Comparison of ENCODE assay signal across 26 cellular contexts in genomic region chr1:8892026-8892425, GRCh38. TPM values are rescaled to one million over a fixed set of nuclear protein-coding genes. Genes with fewer than 3 reads are reported as not detected.
"Had no signal": no experiment of that assay in that cellular context is flagged by ENCODE, and none has a peak within 500 bp of the region (broad histone marks: within the 10 kb centered on the region; RNA-seq: fewer than 3 reads in every experiment).

No MANE protein-coding gene starts in this region.

- H3K9me3 Mint-ChIP-seq: activated CD4-positive, alpha-beta memory T cell treated with anti-CD3 and anti-CD28 coated beads for 36 hours; activated naive CD4-positive, alpha-beta T cell treated with anti-CD3 and anti-CD28 coated beads, Interleukin-2, amount 50 U/mL, for 72 hours; activated T-helper 1 cell treated with anti-CD3 and anti-CD28 coated beads, Interleukin-12 subunit alpha, Interleukin-12 subunit beta, Interleukin-2, Interleukin-4 antibody, amounts not matched to agents 30 ng/mL and 10 ng/mL and 1 ng/mL, durations not matched to agents 14 hours and 24 hours and 36 hours; dendritic cell treated with granulocyte-macrophage colony-stimulating factor and Interleukin-4, amounts not matched to agents 40 ng/mL and 50 ng/mL, for 4 days; nephron progenitor cell; WTC11 had no signal

- H3K27ac Mint-ChIP-seq: activated CD4-positive, alpha-beta memory T cell treated with anti-CD3 and anti-CD28 coated beads for 36 hours; activated CD4-positive, alpha-beta T cell treated with anti-CD3 and anti-CD28 coated beads for 36 hours; activated naive CD4-positive, alpha-beta T cell treated with anti-CD3 and anti-CD28 coated beads, Interleukin-2, amount 50 U/mL, for 72 hours; activated T-helper 1 cell treated with anti-CD3 and anti-CD28 coated beads, Interleukin-12 subunit alpha, Interleukin-12 subunit beta, Interleukin-2, Interleukin-4 antibody, amounts not matched to agents 30 ng/mL and 10 ng/mL and 1 ng/mL, durations not matched to agents 14 hours and 24 hours and 36 hours; dendritic cell treated with granulocyte-macrophage colony-stimulating factor and Interleukin-4, amounts not matched to agents 40 ng/mL and 50 ng/mL, for 4 days; nephron progenitor cell; WTC11 had no signal

- DNase-seq: activated CD4-positive, alpha-beta memory T cell treated with anti-CD3 and anti-CD28 coated beads for 36 hours; activated CD4-positive, alpha-beta T cell treated with anti-CD3 and anti-CD28 coated beads for 36 hours; activated gamma-delta T cell treated with Interleukin-2 at 50 U/mL for 16 hours; activated T-cell treated with anti-CD3 and anti-CD28 coated beads for 4 hours; adrenal gland; effector CD8-positive, alpha-beta T cell; esophagus squamous epithelium; left colon; lower lobe of right lung; midbrain; nephron progenitor cell; occipital lobe; stimulated activated naive CD8-positive, alpha-beta T cell treated with anti-CD3 and anti-CD28 coated beads, Interleukin-15, Interleukin-2, amounts not matched to agents 100 U/mL and 50 U/mL, for 24 hours; substantia nigra; tibial artery had no signal

- H3K4me3 ChIP-seq: adrenal gland, esophagus squamous epithelium, lower lobe of right lung, right atrium auricular region, skin epidermis, tibial artery had no signal

- H3K27ac ChIP-seq: adrenal gland, lower lobe of right lung, right atrium auricular region, skin epidermis had no signal

- H3K36me3 ChIP-seq: adrenal gland, esophagus squamous epithelium, lower lobe of right lung, right atrium auricular region, tibial artery had no signal

- H3K9me3 ChIP-seq: adrenal gland, esophagus squamous epithelium, lower lobe of right lung, right atrium auricular region, tibial artery had no signal

- H3K27me3 Mint-ChIP-seq: activated CD4-positive, alpha-beta memory T cell treated with anti-CD3 and anti-CD28 coated beads for 36 hours; activated CD4-positive, alpha-beta T cell treated with anti-CD3 and anti-CD28 coated beads for 36 hours; dendritic cell treated with granulocyte-macrophage colony-stimulating factor and Interleukin-4, amounts not matched to agents 40 ng/mL and 50 ng/mL, for 4 days had no signal

- ATAC-seq: activated CD4-positive, alpha-beta T cell treated with anti-CD3 and anti-CD28 coated beads for 36 hours; activated naive CD4-positive, alpha-beta T cell treated with anti-CD3 and anti-CD28 coated beads, Interleukin-2, amount 50 U/mL, for 72 hours; left colon; lower lobe of right lung; stimulated activated naive CD8-positive, alpha-beta T cell treated with anti-CD3 and anti-CD28 coated beads, Interleukin-15, Interleukin-2, amounts not matched to agents 100 U/mL and 50 U/mL, for 24 hours; WTC11 had no signal

- FAIRE-seq: islet of Langerhans, urothelium cell line had no signal

- H3K4me3 Mint-ChIP-seq: activated CD4-positive, alpha-beta memory T cell treated with anti-CD3 and anti-CD28 coated beads for 36 hours; activated CD4-positive, alpha-beta T cell treated with anti-CD3 and anti-CD28 coated beads for 36 hours; activated T-helper 1 cell treated with anti-CD3 and anti-CD28 coated beads, Interleukin-12 subunit alpha, Interleukin-12 subunit beta, Interleukin-2, Interleukin-4 antibody, amounts not matched to agents 30 ng/mL and 10 ng/mL and 1 ng/mL, durations not matched to agents 14 hours and 24 hours and 36 hours; dendritic cell treated with granulocyte-macrophage colony-stimulating factor and Interleukin-4, amounts not matched to agents 40 ng/mL and 50 ng/mL, for 4 days; nephron progenitor cell; WTC11 had no signal

- H3K27me3 ChIP-seq: adrenal gland, esophagus squamous epithelium, right atrium auricular region, tibial artery had no signal

- H3K4me1 Mint-ChIP-seq: WTC11 had no signal

- H3K36me3 Mint-ChIP-seq: activated CD4-positive, alpha-beta memory T cell treated with anti-CD3 and anti-CD28 coated beads for 36 hours; activated naive CD4-positive, alpha-beta T cell treated with anti-CD3 and anti-CD28 coated beads, Interleukin-2, amount 50 U/mL, for 72 hours; WTC11 had no signal

RNA-seq across cellular contexts. Expression of gene CA6, which starts 53.6 kb away (rescaled TPM):
- total RNA-seq: adrenal gland, cerebellum, esophagus squamous epithelium, glomerular endothelial cell, left colon, lower lobe of right lung, occipital lobe, posterior vena cava, right atrium auricular region had no signal
- polyA plus RNA-seq: adrenal gland had no signal
